8 cellular contexts compared by ENCODE assay signal in the genomic region with DNA sequence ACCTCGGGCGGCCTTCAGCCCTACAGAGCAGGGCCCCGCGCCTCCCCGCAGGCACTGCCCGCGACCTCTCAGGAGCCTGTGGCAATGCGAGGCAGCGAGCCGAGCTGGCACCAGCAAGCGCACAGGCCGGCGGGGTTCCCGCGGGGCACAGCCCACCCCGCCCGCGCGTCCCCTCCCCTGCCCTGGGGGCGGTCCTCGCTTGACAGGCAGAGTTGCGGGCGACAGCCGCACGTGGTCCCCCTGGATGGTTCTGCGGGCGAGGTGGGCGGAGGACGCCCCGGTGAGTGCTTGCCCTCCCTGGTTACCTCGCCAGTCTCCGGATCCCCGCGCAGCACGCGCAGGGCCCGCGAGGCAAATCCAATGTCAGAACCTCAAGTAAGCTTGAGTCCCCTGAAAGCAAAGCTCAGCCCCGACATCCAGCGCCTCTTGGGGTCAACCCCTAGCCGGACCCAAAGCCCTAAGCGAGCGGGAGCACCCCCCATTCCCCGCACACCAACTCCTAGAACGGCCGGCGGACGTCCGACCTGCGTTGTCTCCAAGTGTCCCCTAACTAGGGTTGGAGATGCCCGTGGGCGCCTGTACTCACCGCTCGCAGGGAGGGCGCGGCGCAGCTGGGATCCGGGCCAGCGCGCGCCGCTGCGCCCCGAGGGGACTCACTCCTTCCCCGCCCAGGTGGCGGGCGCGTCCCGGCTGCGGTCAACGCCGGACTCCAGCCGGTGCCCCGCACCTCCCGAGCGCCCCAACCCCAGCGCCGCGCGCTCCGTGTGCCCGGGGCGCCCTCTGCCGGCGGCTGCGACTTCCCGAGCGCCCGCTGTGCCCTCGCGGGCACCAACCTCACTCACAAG. TPM values are rescaled to one million over a fixed set of nuclear protein-coding genes. Genes with fewer than 3 reads are reported as not detected.
DNase-seq lines count a peak whose midpoint lies in the region; ATAC-seq and TF ChIP-seq lines count a peak whose summit lies in the region.

A gene (minus strand): TSS at position 123 of the 845 bp plus-strand sequence. CDS start 1,083 bp downstream, outside the sequence.

- H3K4me1 ChIP-seq in Caco-2 = no peaks in the 10 kb centered on the region
- H3K4me1 ChIP-seq in left lung = peaks cover 5 to 15% of the 10 kb centered on the region in 2 donors

- no peak within 1 kb of the TSS for H3K4me3 Mint-ChIP-seq in Caco-2 (ENCODE audit: unreplicated experiment)

- H3K36me3 Mint-ChIP-seq in Caco-2 (ENCODE audit: insufficient read depth, unreplicated experiment) = no peaks in the 10 kb centered on the region

- H3K27ac ChIP-seq in caudate nucleus (ENCODE audit: low read depth, low read length) (peak within 1 kb of the TSS; percentile 80), left lung (no peak within 1 kb of the TSS)

- H3K36me3 ChIP-seq in Caco-2 (ENCODE audit: control insufficient read depth, insufficient read depth, low read length) = no peaks in the 10 kb centered on the region
- H3K36me3 ChIP-seq in left lung = no peaks in the 10 kb centered on the region

- no TSS peak for BruUV-seq in Caco-2 (replicated peaks; lab: Mats Ljungman, UMichigan)

- peak in 1 of 2 experiments; percentile 31 for DNase-seq in Caco-2
- no peak for DNase-seq in HFF-Myc (ENCODE audit: extremely low read depth, low read depth)
- DNase-seq in activated CD4-positive, CD25-positive, alpha-beta regulatory T cell treated with anti-CD3 and anti-CD28 coated beads, Interleukin-2, amount 50 U/mL, for 16 hours (ENCODE audit: low read depth, low spot score) = peak; percentile 19
- DNase-seq in caudate nucleus (lab: John Stamatoyannopoulos, UW) = peak in 46 of 61 donors; percentile 20 to 81 (median 50)
- DNase-seq in left lung = peak in 1 of 2 donors; percentile 89
- peak; percentile 11 for DNase-seq in stimulated activated CD8-positive, alpha-beta memory T cell treated with anti-CD3 and anti-CD28 coated beads, Interleukin-12 subunit alpha, Interleukin-12 subunit beta, amount 100 ng/mL, for 24 hours (ENCODE audit: extremely low read depth)

- CTCF ChIA-PET in Caco-2 (lab: Charles Lee) = no interaction called here

- intact Hi-C loops in Caco-2 (cut with micrococcal nuclease; ENCODE audit: unreplicated experiment) (no loop called here), left lung (cut with DNase I) (loop anchor here in 1 of 2 donors (5.0 kb wide), 1 partner anchor 492 kb away; no protein-coding TSS in a partner anchor)

- peak within 1 kb of the TSS; percentile 32 for H3K27ac Mint-ChIP-seq in Caco-2 (ENCODE audit: unreplicated experiment)

- H3K27me3 ChIP-seq in Caco-2 (replicated peaks; ENCODE audit: control insufficient read depth, insufficient read depth, low read length) (no peaks in the 10 kb centered on the region), left lung (peaks cover 22 to 96% of the 10 kb centered on the region in 2 donors)

- H3K4me1 Mint-ChIP-seq in Caco-2 (ENCODE audit: low read depth, unreplicated experiment) = no peaks in the 10 kb centered on the region

- no peaks in the 10 kb centered on the region for H3K9me3 Mint-ChIP-seq in Caco-2 (ENCODE audit: unreplicated experiment)

- H3K9me3 ChIP-seq in Caco-2 (no peaks in the 10 kb centered on the region), left lung (no peaks in the 10 kb centered on the region)

- TF ChIP-seq CTCF in Caco-2 (IDR thresholded peaks at IDR 0.05; ENCODE audit: insufficient read depth in 1 of 2, low read depth in 1 of 2, low read length in 1 of 2, severe bottlenecking in 1 of 2, unreplicated experiment in 1 of 2) (peak in 1 of 2 experiments; percentile 40), HFF-Myc (IDR thresholded peaks at IDR 0.05; ENCODE audit: low read depth, low read length, missing control alignments) (peak; percentile 62), left lung (IDR thresholded peaks at IDR 0.05) (peak; percentile 67 to 78)

- H3K27me3 Mint-ChIP-seq in Caco-2 (ENCODE audit: insufficient read depth, unreplicated experiment) = no peaks in the 10 kb centered on the region

- H3K4me3 ChIP-seq in Caco-2 (ENCODE audit: low read depth, low read length) = no peak within 1 kb of the TSS
- no peak within 1 kb of the TSS for H3K4me3 ChIP-seq in HFF-Myc (replicated peaks; ENCODE audit: low read depth, low read length)
- peak within 1 kb of the TSS; percentile 20 to 24 for H3K4me3 ChIP-seq in left lung

- POLR2A ChIA-PET in Caco-2 (lab: Charles Lee) = no interaction called here

- ATAC-seq in left lung (peak; percentile 92), HG02840 (IDR thresholded peaks at IDR 0.05; ENCODE audit: low FRiP score, unreplicated experiment) (no peak), HG02884 (IDR thresholded peaks at IDR 0.05; ENCODE audit: unreplicated experiment) (no peak)

RNA-seq across cellular contexts. Expression of the gene that starts here (rescaled TPM):
- total RNA-seq in Caco-2 (2022) (not detected in 2 replicates), left lung (under 1 TPM; 0.17 to 0.37 TPM)

Comparison
In these comparisons a context has a peak if more than half of its experiments do, and no peak if none do; other contexts are left out.
1. Peak in ATAC-seq and H3K4me3 ChIP-seq in left lung; RNA of the gene not detected or under 1 TPM.